In the genomic region with DNA sequence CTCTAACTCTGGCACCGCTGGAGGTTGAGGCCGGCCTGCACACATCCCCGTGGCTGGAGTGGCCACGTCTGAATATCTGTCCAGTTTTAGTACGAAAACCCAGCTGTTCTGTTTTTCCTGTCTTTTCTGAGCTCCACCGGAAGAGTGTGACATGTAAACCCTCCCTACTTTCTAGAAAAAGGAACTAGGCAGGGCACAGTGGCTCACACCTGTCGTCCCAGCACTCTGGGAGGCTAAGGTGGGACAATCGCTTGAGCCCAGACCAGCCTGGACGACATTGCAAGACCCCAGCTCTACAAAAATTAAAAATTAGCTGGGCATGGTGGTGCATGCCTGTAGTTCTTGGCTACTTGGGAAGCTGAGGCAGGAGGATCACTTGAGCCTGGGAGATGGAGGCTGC, we compare ENCODE assay signal across 13 cellular contexts. TPM values are rescaled to one million over a fixed set of nuclear protein-coding genes. Genes with fewer than 3 reads are reported as not detected.
A peak's percentile ranks its signal among the peaks of the same experiment; 100 is the strongest.
DNase-seq lines count a peak whose midpoint lies in the region; ATAC-seq and TF ChIP-seq lines count a peak whose summit lies in the region.
"Had no signal": no experiment of that assay in that cellular context is flagged by ENCODE, and none has a peak within 500 bp of the region (broad histone marks: within the 10 kb centered on the region; RNA-seq: fewer than 3 reads in every experiment).

No MANE protein-coding gene starts in this region.

- peaks cover 70% of the 10 kb centered on the region for H3K4me1 Mint-ChIP-seq in activated CD8-positive, alpha-beta memory T cell treated with anti-CD3 and anti-CD28 coated beads, Interleukin-2, amount 10 ng/mL, durations not matched to agents 7 days and 5 days
- peaks cover 26% of the 10 kb centered on the region for H3K4me1 Mint-ChIP-seq in stimulated activated memory B cell treated with anti-CD40 and anti-IgM and Interleukin-4, amounts not matched to agents 10 μg/mL and 1 μg/mL and 100 μg/mL, for 72 hours

- peak overlapping the region; percentile 59 for H3K27ac ChIP-seq in caudate nucleus (ENCODE audit: low read depth, low read length)

- ATAC-seq in activated CD8-positive, alpha-beta memory T cell treated with anti-CD3 and anti-CD28 coated beads, Interleukin-2, amount 10 ng/mL, durations not matched to agents 7 days and 5 days: peak; percentile 9
- peak; percentile 59 for ATAC-seq in stimulated activated memory B cell treated with anti-CD40 and anti-IgM and Interleukin-4, amounts not matched to agents 10 μg/mL and 1 μg/mL and 100 μg/mL, for 72 hours

- no peak for DNase-seq in activated CD8-positive, alpha-beta memory T cell treated with anti-CD3 and anti-CD28 coated beads, Interleukin-2, amount 10 ng/mL, durations not matched to agents 7 days and 5 days
- no peak for DNase-seq in activated CD8-positive, alpha-beta memory T cell treated with anti-CD3 and anti-CD28 coated beads, Interleukin-2, amount 50 U/mL, for 4 hours
- DNase-seq in KG1 (lab: John Stamatoyannopoulos, UW) (peak; percentile 78), caudate nucleus (lab: John Stamatoyannopoulos, UW) (no peak), GM10266 (ENCODE audit: extremely low spot score) (no peak), NCI-H82 (lab: John Stamatoyannopoulos, UW) (no peak), NCI-H2107 (lab: John Stamatoyannopoulos, UW) (no peak)
- DNase-seq: activated CD4-positive, alpha-beta T cell treated with anti-CD3 and anti-CD28 coated beads, Interleukin-2, amount 50 U/mL, for 4 hours; retina had no signal

- CTCF ChIA-PET in activated CD8-positive, alpha-beta memory T cell treated with anti-CD3 and anti-CD28 coated beads, Interleukin-2, amount 10 ng/mL, durations not matched to agents 7 days and 5 days (lab: Charles Lee): interaction anchor here (0.7 to 1.2 kb wide), 4 partner anchors 8 to 43 kb away, joined by 3 to 7 read pairs (median 4); no protein-coding TSS in a partner anchor

- no peak for TF ChIP-seq CTCF in GM10266 (IDR thresholded peaks at IDR 0.05; ENCODE audit: control insufficient read depth, insufficient read depth, low read depth, missing control alignments)

- H3K9me3 Mint-ChIP-seq in activated CD8-positive, alpha-beta memory T cell treated with anti-CD3 and anti-CD28 coated beads, Interleukin-2, amount 10 ng/mL, durations not matched to agents 7 days and 5 days (ENCODE audit: low read depth): no peaks in the 10 kb centered on the region
- no peaks in the 10 kb centered on the region for H3K9me3 Mint-ChIP-seq in stimulated activated memory B cell treated with anti-CD40 and anti-IgM and Interleukin-4, amounts not matched to agents 10 μg/mL and 1 μg/mL and 100 μg/mL, for 72 hours

- H3K36me3 Mint-ChIP-seq in activated CD8-positive, alpha-beta memory T cell treated with anti-CD3 and anti-CD28 coated beads, Interleukin-2, amount 10 ng/mL, durations not matched to agents 7 days and 5 days: no peaks in the 10 kb centered on the region
- no peaks in the 10 kb centered on the region for H3K36me3 Mint-ChIP-seq in stimulated activated memory B cell treated with anti-CD40 and anti-IgM and Interleukin-4, amounts not matched to agents 10 μg/mL and 1 μg/mL and 100 μg/mL, for 72 hours

- H3K4me3 Mint-ChIP-seq in activated CD8-positive, alpha-beta memory T cell treated with anti-CD3 and anti-CD28 coated beads, Interleukin-2, amount 10 ng/mL, durations not matched to agents 7 days and 5 days: peak overlapping the region; percentile 68
- H3K4me3 Mint-ChIP-seq in stimulated activated memory B cell treated with anti-CD40 and anti-IgM and Interleukin-4, amounts not matched to agents 10 μg/mL and 1 μg/mL and 100 μg/mL, for 72 hours: peak overlapping the region; percentile 72

- peak overlapping the region; percentile 98 for H3K27ac Mint-ChIP-seq in activated CD8-positive, alpha-beta memory T cell treated with anti-CD3 and anti-CD28 coated beads, Interleukin-2, amount 10 ng/mL, durations not matched to agents 7 days and 5 days
- H3K27ac Mint-ChIP-seq in stimulated activated memory B cell treated with anti-CD40 and anti-IgM and Interleukin-4, amounts not matched to agents 10 μg/mL and 1 μg/mL and 100 μg/mL, for 72 hours: peak overlapping the region; percentile 97

- no peaks in the 10 kb centered on the region for H3K27me3 Mint-ChIP-seq in activated CD8-positive, alpha-beta memory T cell treated with anti-CD3 and anti-CD28 coated beads, Interleukin-2, amount 10 ng/mL, durations not matched to agents 7 days and 5 days
- H3K27me3 Mint-ChIP-seq in stimulated activated memory B cell treated with anti-CD40 and anti-IgM and Interleukin-4, amounts not matched to agents 10 μg/mL and 1 μg/mL and 100 μg/mL, for 72 hours: no peaks in the 10 kb centered on the region

RNA-seq across cellular contexts. Expression of a gene that starts 8.2 kb away (rescaled TPM):
- total RNA-seq in activated CD8-positive, alpha-beta memory T cell treated with anti-CD3 and anti-CD28 coated beads, Interleukin-2, amount 10 ng/mL, durations not matched to agents 7 days and 5 days: 100 to 1,000 TPM; 117 to 120 TPM

RNA-seq across cellular contexts. Expression of a gene that starts 36.4 kb away (rescaled TPM):
- total RNA-seq in activated CD8-positive, alpha-beta memory T cell treated with anti-CD3 and anti-CD28 coated beads, Interleukin-2, amount 10 ng/mL, durations not matched to agents 7 days and 5 days: 100 to 1,000 TPM; 268 to 391 TPM

RNA-seq across cellular contexts. Expression of a gene that starts 53.6 kb away (rescaled TPM):
- not detected for total RNA-seq in activated CD8-positive, alpha-beta memory T cell treated with anti-CD3 and anti-CD28 coated beads, Interleukin-2, amount 10 ng/mL, durations not matched to agents 7 days and 5 days
- total RNA-seq: cardiac septum, HT1080, lung microvascular endothelial cell had no signal
